ENCODE assay signal across 9 cellular contexts in the genomic region with DNA sequence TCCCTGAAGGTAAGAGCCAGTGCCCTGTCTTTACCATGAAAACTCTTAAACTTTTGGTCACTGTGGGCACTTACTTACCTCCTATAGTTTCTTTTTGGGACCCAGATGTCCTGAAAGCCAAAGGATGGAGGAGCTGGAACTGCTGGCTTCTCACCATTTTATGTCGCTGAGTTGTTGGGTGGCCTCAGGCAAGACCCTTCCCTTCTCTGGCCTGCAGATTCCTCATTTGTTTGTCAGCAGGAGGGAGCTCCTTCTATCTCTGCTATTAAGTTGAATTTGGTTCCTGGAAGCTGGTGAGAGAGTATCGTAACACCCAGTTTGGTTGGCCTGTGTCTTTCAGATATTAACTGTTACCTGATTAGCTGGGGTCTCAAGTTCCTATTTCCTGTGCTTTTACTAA.
A peak's percentile ranks its signal among the peaks of the same experiment; 100 is the strongest.
DNase-seq lines count a peak whose midpoint lies in the region; ATAC-seq and TF ChIP-seq lines count a peak whose summit lies in the region.
"Had no signal": no experiment of that assay in that cellular context is flagged by ENCODE, and none has a peak within 500 bp of the region (broad histone marks: within the 10 kb centered on the region; RNA-seq: fewer than 3 reads in every experiment).

No MANE protein-coding gene starts in this region.

- H3K27me3 Mint-ChIP-seq in activated naive CD8-positive, alpha-beta T cell, result no peaks in the 10 kb centered on the region
- H3K27me3 Mint-ChIP-seq in activated naive CD8-positive, alpha-beta T cell treated with anti-CD3 and anti-CD28 coated beads, Interleukin-2, amount 50 U/mL, for 24 hours, result no peaks in the 10 kb centered on the region

- in situ Hi-C loops in transverse colon (cut with MboI; ENCODE audit: low pct_ligation_motif_present in 1 of 4, low pct_unique_long_range_greater_than_20kb in 1 of 4, low sequenced_read_pairs in 3 of 4), result no loop called here

- no peak for TF ChIP-seq POLR2A in transverse colon (IDR thresholded peaks at IDR 0.05)

- peaks cover 46% of the 10 kb centered on the region for H3K4me1 Mint-ChIP-seq in activated naive CD8-positive, alpha-beta T cell (ENCODE audit: low read depth)
- peaks cover 30% of the 10 kb centered on the region for H3K4me1 Mint-ChIP-seq in activated naive CD8-positive, alpha-beta T cell treated with anti-CD3 and anti-CD28 coated beads, Interleukin-2, amount 50 U/mL, for 24 hours

- TF ChIP-seq CTCF in ascending aorta (IDR thresholded peaks at IDR 0.05), result no peak
- TF ChIP-seq CTCF in transverse colon (IDR thresholded peaks at IDR 0.05), result no peak

- H3K27ac ChIP-seq in ascending aorta (peak overlapping the region; percentile 92), mucosa of rectum (ENCODE audit: low read depth in 2 of 2, low read length in 2 of 2) (peak overlapping the region; percentile 72 to 79), transverse colon (peak overlapping the region; percentile 86 to 94 (median 91))

- H3K27me3 ChIP-seq in ascending aorta, result no peaks in the 10 kb centered on the region
- H3K27me3 ChIP-seq in mucosa of rectum (ENCODE audit: control insufficient read depth in 2 of 2, insufficient read depth in 2 of 2, low read length in 2 of 2), result no peaks in the 10 kb centered on the region
- H3K27me3 ChIP-seq in transverse colon, result no peaks in the 10 kb centered on the region

- H3K36me3 ChIP-seq in ascending aorta (peaks cover 3 to 5% of the 10 kb centered on the region in 2 donors), mucosa of rectum (ENCODE audit: control insufficient read depth in 2 of 2, insufficient read depth in 2 of 2, low read length in 2 of 2) (no peaks in the 10 kb centered on the region), transverse colon (no peaks in the 10 kb centered on the region)

- H3K4me1 ChIP-seq in ascending aorta (peaks cover 25 to 79% of the 10 kb centered on the region in 2 donors), mucosa of rectum (ENCODE audit: control insufficient read depth in 2 of 2, insufficient read depth in 2 of 2, low read length in 2 of 2) (peaks cover 33 to 34% of the 10 kb centered on the region in 2 donors), transverse colon (peaks cover 44 to 67% (median 63%) of the 10 kb centered on the region in 4 donors)

- ATAC-seq in activated naive CD8-positive, alpha-beta T cell treated with anti-CD3 and anti-CD28 coated beads, Interleukin-2, amount 50 U/mL, for 24 hours, result no peak
- no peak for ATAC-seq in left lobe of liver
- ATAC-seq in GM21528 (IDR thresholded peaks at IDR 0.05; ENCODE audit: low FRiP score, unreplicated experiment), result no peak
- no peak for ATAC-seq in GM21367 (IDR thresholded peaks at IDR 0.05; ENCODE audit: unreplicated experiment)

- H3K9me3 ChIP-seq in ascending aorta (no peaks in the 10 kb centered on the region), mucosa of rectum (ENCODE audit: control insufficient read depth in 2 of 2, low read length in 2 of 2) (no peaks in the 10 kb centered on the region), transverse colon (no peaks in the 10 kb centered on the region)

- DNase-seq in activated naive CD8-positive, alpha-beta T cell treated with anti-CD3 and anti-CD28 coated beads, Interleukin-2, amount 50 U/mL, for 24 hours, result no peak
- DNase-seq in ascending aorta (ENCODE audit: low spot score in 2 of 2) (no peak), transverse colon (no peak), left lobe of liver (ENCODE audit: low spot score) (no peak)
- DNase-seq: NCI-H1694 had no signal

- H3K9me3 Mint-ChIP-seq in activated naive CD8-positive, alpha-beta T cell (ENCODE audit: low read depth), result no peaks in the 10 kb centered on the region
- H3K9me3 Mint-ChIP-seq in activated naive CD8-positive, alpha-beta T cell treated with anti-CD3 and anti-CD28 coated beads, Interleukin-2, amount 50 U/mL, for 24 hours, result no peaks in the 10 kb centered on the region

- no peak for TF ChIP-seq EP300 in transverse colon (IDR thresholded peaks at IDR 0.05; ENCODE audit: low read depth)

- H3K36me3 Mint-ChIP-seq in activated naive CD8-positive, alpha-beta T cell, result peaks cover 2% of the 10 kb centered on the region
- no peaks in the 10 kb centered on the region for H3K36me3 Mint-ChIP-seq in activated naive CD8-positive, alpha-beta T cell treated with anti-CD3 and anti-CD28 coated beads, Interleukin-2, amount 50 U/mL, for 24 hours (ENCODE audit: low read depth)

- peak overlapping the region; percentile 36 to 52 for H3K4me3 ChIP-seq in ascending aorta
- peak overlapping the region in 1 of 2 donors; percentile 40 for H3K4me3 ChIP-seq in mucosa of rectum (ENCODE audit: low read length in 2 of 2)
- H3K4me3 ChIP-seq in transverse colon, result no peak overlapping the region

- 61% methylated on average over 2 of the region's 2 CpGs; no CpG with 5 or more reads in 1 of the 2 donors for WGBS in transverse colon (ENCODE audit: low coverage in 1 of 2), 2 donors

- intact Hi-C loops in ascending aorta (cut with DNase I), result no loop called here
- intact Hi-C loops in transverse colon (cut with DNase I; ENCODE audit: low total_unique reads), result no loop called here

- no peak overlapping the region for H3K27ac Mint-ChIP-seq in activated naive CD8-positive, alpha-beta T cell
- no peak overlapping the region for H3K27ac Mint-ChIP-seq in activated naive CD8-positive, alpha-beta T cell treated with anti-CD3 and anti-CD28 coated beads, Interleukin-2, amount 50 U/mL, for 24 hours

- H3K4me3 Mint-ChIP-seq in activated naive CD8-positive, alpha-beta T cell, result peak overlapping the region; percentile 47
- H3K4me3 Mint-ChIP-seq in activated naive CD8-positive, alpha-beta T cell treated with anti-CD3 and anti-CD28 coated beads, Interleukin-2, amount 50 U/mL, for 24 hours, result no peak overlapping the region

- peak overlapping the region in 1 of 2 donors; percentile 28 for H3K9ac ChIP-seq in mucosa of rectum (ENCODE audit: low read depth in 1 of 2, low read length in 2 of 2)

Comparison
In these comparisons a context has a peak if more than half of its experiments do, and no peak if none do; other contexts are left out.
1. H3K4me3 ChIP-seq: peak in ascending aorta (2 of 2); none in transverse colon (0 of 4).
2. Peak in every context shown above with its lines, with median percentiles within 50 percentile points of each other: H3K27ac ChIP-seq.